ENCODE assay signal across 2 cellular contexts in the genomic region with DNA sequence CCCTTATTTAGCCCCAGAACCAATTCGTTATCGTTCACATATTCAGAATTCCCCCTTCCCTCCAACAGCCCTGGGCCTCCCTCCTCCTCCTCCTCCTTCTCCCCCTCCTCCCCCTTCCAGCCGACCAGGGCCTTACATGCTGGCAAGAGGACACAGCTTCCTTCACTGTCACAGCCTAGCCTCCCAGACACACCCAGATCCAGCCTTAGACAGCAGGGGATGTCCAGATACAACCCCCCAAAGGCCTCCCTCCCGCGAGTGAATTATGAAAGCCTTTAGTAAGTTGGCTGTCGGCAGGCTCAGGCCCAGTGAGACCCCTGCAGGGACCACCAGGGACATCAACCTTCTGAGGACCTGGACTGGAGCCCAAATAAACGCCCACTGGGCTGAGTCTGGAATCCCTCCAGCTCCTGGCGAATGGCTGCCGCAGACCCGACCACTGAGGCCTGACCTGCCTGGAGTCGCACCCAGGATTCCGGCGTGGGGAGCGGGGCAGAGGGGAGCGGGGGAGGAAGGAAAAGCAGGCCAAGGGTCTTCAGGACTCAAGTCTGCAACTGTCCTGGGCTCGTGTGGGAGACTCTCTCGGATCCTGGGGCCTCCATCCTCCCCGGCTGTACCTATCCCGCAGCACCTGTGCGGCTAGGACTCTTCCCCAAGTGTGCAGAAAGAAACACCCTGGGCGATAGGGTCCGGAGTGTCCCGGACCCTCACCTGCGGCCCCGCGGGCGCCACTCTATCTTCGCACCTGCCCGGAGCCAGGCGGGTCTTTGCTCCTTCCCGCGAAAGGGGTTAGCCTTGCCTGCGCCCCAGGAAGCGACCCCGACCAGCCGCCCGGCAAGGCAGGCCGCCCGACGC.
A peak's percentile ranks its signal among the peaks of the same experiment; 100 is the strongest.
TF ChIP-seq lines count a peak whose summit lies in the region.

No MANE protein-coding gene starts in this region.

TF ChIP-seq in HCT116, 20 proteins besides CTCF, POLR2A, EP300 and RAD21:
- TF ChIP-seq CEBPB (IDR thresholded peaks at IDR 0.05; ENCODE audit: low read depth) (no peak), SIN3A (IDR thresholded peaks at IDR 0.05; ENCODE audit: low read depth) (no peak), ELF1 (IDR thresholded peaks at IDR 0.05; ENCODE audit: borderline replicate concordance, low read depth) (no peak), CBX3 (IDR thresholded peaks at IDR 0.05; ENCODE audit: low read depth) (no peak), POLR2AphosphoS5 (IDR thresholded peaks at IDR 0.05; ENCODE audit: low read depth, low read length) (no peak; the same call in 1 of the 2 replicates), FOSL1 (IDR thresholded peaks at IDR 0.05; ENCODE audit: low read depth) (no peak), EZH2phosphoT487 (IDR thresholded peaks at IDR 0.05; ENCODE audit: borderline replicate concordance) (no peak), YY1 (IDR thresholded peaks at IDR 0.05; ENCODE audit: extremely low read depth, insufficient replicate concordance, low read depth, low read length) (no peak), TCF7L2 (IDR thresholded peaks at IDR 0.05; ENCODE audit: borderline replicate concordance, extremely low read depth, insufficient read depth, insufficient read length) (no peak), EZH2 (IDR thresholded peaks at IDR 0.05) (no peak), ZFX (IDR thresholded peaks at IDR 0.05) (no peak), SP1 (IDR thresholded peaks at IDR 0.05; ENCODE audit: low read depth) (no peak), ZNF274 (IDR thresholded peaks at IDR 0.05; ENCODE audit: low read depth, low read length) (no peak), JUND (IDR thresholded peaks at IDR 0.05) (no peak)
- TF ChIP-seq, protein P1, sequence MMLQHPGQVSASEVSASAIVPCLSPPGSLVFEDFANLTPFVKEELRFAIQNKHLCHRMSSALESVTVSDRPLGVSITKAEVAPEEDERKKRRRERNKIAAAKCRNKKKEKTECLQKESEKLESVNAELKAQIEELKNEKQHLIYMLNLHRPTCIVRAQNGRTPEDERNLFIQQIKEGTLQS (IDR thresholded peaks at IDR 0.05): no peak
- TF ChIP-seq, protein P2, sequence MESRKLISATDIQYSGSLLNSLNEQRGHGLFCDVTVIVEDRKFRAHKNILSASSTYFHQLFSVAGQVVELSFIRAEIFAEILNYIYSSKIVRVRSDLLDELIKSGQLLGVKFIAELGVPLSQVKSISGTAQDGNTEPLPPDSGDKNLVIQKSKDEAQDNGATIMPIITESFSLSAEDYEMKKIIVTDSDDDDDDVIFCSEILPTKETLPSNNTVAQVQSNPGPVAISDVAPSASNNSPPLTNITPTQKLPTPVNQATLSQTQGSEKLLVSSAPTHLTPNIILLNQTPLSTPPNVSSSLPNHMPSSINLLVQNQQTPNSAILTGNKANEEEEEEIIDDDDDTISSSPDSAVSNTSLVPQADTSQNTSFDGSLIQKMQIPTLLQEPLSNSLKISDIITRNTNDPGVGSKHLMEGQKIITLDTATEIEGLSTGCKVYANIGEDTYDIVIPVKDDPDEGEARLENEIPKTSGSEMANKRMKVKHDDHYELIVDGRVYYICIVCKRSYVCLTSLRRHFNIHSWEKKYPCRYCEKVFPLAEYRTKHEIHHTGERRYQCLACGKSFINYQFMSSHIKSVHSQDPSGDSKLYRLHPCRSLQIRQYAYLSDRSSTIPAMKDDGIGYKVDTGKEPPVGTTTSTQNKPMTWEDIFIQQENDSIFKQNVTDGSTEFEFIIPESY (IDR thresholded peaks at IDR 0.05; ENCODE audit: extremely low read depth, insufficient replicate concordance, low read length): no peak
- TF ChIP-seq, protein P3, sequence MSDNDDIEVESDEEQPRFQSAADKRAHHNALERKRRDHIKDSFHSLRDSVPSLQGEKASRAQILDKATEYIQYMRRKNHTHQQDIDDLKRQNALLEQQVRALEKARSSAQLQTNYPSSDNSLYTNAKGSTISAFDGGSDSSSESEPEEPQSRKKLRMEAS (IDR thresholded peaks at IDR 0.05): no peak
- TF ChIP-seq, protein P4, sequence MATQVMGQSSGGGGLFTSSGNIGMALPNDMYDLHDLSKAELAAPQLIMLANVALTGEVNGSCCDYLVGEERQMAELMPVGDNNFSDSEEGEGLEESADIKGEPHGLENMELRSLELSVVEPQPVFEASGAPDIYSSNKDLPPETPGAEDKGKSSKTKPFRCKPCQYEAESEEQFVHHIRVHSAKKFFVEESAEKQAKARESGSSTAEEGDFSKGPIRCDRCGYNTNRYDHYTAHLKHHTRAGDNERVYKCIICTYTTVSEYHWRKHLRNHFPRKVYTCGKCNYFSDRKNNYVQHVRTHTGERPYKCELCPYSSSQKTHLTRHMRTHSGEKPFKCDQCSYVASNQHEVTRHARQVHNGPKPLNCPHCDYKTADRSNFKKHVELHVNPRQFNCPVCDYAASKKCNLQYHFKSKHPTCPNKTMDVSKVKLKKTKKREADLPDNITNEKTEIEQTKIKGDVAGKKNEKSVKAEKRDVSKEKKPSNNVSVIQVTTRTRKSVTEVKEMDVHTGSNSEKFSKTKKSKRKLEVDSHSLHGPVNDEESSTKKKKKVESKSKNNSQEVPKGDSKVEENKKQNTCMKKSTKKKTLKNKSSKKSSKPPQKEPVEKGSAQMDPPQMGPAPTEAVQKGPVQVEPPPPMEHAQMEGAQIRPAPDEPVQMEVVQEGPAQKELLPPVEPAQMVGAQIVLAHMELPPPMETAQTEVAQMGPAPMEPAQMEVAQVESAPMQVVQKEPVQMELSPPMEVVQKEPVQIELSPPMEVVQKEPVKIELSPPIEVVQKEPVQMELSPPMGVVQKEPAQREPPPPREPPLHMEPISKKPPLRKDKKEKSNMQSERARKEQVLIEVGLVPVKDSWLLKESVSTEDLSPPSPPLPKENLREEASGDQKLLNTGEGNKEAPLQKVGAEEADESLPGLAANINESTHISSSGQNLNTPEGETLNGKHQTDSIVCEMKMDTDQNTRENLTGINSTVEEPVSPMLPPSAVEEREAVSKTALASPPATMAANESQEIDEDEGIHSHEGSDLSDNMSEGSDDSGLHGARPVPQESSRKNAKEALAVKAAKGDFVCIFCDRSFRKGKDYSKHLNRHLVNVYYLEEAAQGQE (IDR thresholded peaks at IDR 0.05; ENCODE audit: low read depth): no peak

TF ChIP-seq in HepG2, 621 proteins besides CTCF, POLR2A, EP300 and RAD21 (continues in another document):
- TF ChIP-seq ASH2L (IDR thresholded peaks at IDR 0.05; ENCODE audit: insufficient read length, low read depth, low read length) (peak; percentile 20), FOSL2 (CRISPR knock-in tag; IDR thresholded peaks at IDR 0.05) (no peak), ZBTB3 (CRISPR knock-in tag; IDR thresholded peaks at IDR 0.05; ENCODE audit: borderline replicate concordance, low read depth) (no peak), SAFB2 (CRISPR knock-in tag; IDR thresholded peaks at IDR 0.05; ENCODE audit: borderline replicate concordance, low read depth) (no peak), ZC3H13 (CRISPR knock-in tag; IDR thresholded peaks at IDR 0.05) (no peak), TSC22D2 (CRISPR knock-in tag; IDR thresholded peaks at IDR 0.05; ENCODE audit: borderline replicate concordance) (0 out of 2 replicates have a peak, but pooled peaks have one; percentile 27), ZNF569 (CRISPR knock-in tag; IDR thresholded peaks at IDR 0.05; ENCODE audit: borderline replicate concordance) (no peak), DPF2 (CRISPR knock-in tag; IDR thresholded peaks at IDR 0.05; ENCODE audit: borderline replicate concordance, low read depth) (no peak), TBX2 (CRISPR knock-in tag; IDR thresholded peaks at IDR 0.05; ENCODE audit: borderline replicate concordance) (no peak), ZBTB7B (CRISPR knock-in tag; IDR thresholded peaks at IDR 0.05) (0 out of 2 replicates have a peak, but pooled peaks have one; percentile 36), MEIS2 (CRISPR knock-in tag; IDR thresholded peaks at IDR 0.05) (no peak), MAZ (IDR thresholded peaks at IDR 0.05; ENCODE audit: borderline replicate concordance, low read depth, low read length) (no peak), MAZ (CRISPR knock-in tag; IDR thresholded peaks at IDR 0.05; ENCODE audit: low read depth) (no peak), ARHGAP35 (CRISPR knock-in tag; IDR thresholded peaks at IDR 0.05; ENCODE audit: borderline replicate concordance) (no peak), ATRX (CRISPR knock-in tag; IDR thresholded peaks at IDR 0.05; ENCODE audit: borderline replicate concordance) (no peak), ZMYM4 (CRISPR knock-in tag; IDR thresholded peaks at IDR 0.05) (0 out of 2 replicates have a peak, but pooled peaks have one; percentile 18), NKX3-1 (CRISPR knock-in tag; IDR thresholded peaks at IDR 0.05) (no peak), CBX5 (CRISPR knock-in tag; IDR thresholded peaks at IDR 0.05; ENCODE audit: borderline replicate concordance) (no peak), AGO2 (optimal IDR thresholded peaks at IDR 0.05; ENCODE audit: low read depth, low read length) (peak; percentile 55), ESRRA (CRISPR knock-in tag; IDR thresholded peaks at IDR 0.05; ENCODE audit: low read depth) (no peak), ZNF562 (CRISPR knock-in tag; IDR thresholded peaks at IDR 0.05; ENCODE audit: borderline replicate concordance) (no peak), AKAP8 (CRISPR knock-in tag; IDR thresholded peaks at IDR 0.05) (no peak), ZFX (CRISPR knock-in tag; IDR thresholded peaks at IDR 0.05; ENCODE audit: low read depth) (peak; percentile 29; the same call in 1 of the 2 replicates), GTF2F1 (IDR thresholded peaks at IDR 0.05; ENCODE audit: low read length) (no peak), RBM39 (IDR thresholded peaks at IDR 0.05; ENCODE audit: low read depth, low read length, poor library complexity, severe bottlenecking) (no peak)
- TF ChIP-seq, protein P5, sequence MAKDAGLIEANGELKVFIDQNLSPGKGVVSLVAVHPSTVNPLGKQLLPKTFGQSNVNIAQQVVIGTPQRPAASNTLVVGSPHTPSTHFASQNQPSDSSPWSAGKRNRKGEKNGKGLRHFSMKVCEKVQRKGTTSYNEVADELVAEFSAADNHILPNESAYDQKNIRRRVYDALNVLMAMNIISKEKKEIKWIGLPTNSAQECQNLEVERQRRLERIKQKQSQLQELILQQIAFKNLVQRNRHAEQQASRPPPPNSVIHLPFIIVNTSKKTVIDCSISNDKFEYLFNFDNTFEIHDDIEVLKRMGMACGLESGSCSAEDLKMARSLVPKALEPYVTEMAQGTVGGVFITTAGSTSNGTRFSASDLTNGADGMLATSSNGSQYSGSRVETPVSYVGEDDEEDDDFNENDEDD (CRISPR knock-in tag; IDR thresholded peaks at IDR 0.05; ENCODE audit: borderline replicate concordance): no peak; the same call in 1 of the 2 replicates
- TF ChIP-seq, protein P6, sequence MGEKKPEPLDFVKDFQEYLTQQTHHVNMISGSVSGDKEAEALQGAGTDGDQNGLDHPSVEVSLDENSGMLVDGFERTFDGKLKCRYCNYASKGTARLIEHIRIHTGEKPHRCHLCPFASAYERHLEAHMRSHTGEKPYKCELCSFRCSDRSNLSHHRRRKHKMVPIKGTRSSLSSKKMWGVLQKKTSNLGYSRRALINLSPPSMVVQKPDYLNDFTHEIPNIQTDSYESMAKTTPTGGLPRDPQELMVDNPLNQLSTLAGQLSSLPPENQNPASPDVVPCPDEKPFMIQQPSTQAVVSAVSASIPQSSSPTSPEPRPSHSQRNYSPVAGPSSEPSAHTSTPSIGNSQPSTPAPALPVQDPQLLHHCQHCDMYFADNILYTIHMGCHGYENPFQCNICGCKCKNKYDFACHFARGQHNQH (CRISPR knock-in tag; IDR thresholded peaks at IDR 0.05): no peak
- TF ChIP-seq, protein P7, sequence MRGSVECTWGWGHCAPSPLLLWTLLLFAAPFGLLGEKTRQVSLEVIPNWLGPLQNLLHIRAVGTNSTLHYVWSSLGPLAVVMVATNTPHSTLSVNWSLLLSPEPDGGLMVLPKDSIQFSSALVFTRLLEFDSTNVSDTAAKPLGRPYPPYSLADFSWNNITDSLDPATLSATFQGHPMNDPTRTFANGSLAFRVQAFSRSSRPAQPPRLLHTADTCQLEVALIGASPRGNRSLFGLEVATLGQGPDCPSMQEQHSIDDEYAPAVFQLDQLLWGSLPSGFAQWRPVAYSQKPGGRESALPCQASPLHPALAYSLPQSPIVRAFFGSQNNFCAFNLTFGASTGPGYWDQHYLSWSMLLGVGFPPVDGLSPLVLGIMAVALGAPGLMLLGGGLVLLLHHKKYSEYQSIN (CRISPR knock-in tag; IDR thresholded peaks at IDR 0.05; ENCODE audit: borderline replicate concordance): no peak
- TF ChIP-seq, protein P8, sequence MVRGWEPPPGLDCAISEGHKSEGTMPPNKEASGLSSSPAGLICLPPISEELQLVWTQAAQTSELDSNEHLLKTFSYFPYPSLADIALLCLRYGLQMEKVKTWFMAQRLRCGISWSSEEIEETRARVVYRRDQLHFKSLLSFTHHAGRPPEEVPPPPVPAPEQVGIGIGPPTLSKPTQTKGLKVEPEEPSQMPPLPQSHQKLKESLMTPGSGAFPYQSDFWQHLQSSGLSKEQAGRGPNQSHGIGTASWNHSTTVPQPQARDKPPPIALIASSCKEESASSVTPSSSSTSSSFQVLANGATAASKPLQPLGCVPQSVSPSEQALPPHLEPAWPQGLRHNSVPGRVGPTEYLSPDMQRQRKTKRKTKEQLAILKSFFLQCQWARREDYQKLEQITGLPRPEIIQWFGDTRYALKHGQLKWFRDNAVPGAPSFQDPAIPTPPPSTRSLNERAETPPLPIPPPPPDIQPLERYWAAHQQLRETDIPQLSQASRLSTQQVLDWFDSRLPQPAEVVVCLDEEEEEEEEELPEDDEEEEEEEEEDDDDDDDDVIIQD (CRISPR knock-in tag; IDR thresholded peaks at IDR 0.05; ENCODE audit: low read depth): no peak
- TF ChIP-seq, protein P9, sequence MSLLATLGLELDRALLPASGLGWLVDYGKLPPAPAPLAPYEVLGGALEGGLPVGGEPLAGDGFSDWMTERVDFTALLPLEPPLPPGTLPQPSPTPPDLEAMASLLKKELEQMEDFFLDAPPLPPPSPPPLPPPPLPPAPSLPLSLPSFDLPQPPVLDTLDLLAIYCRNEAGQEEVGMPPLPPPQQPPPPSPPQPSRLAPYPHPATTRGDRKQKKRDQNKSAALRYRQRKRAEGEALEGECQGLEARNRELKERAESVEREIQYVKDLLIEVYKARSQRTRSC (CRISPR knock-in tag; IDR thresholded peaks at IDR 0.05; ENCODE audit: low read depth): no peak
- TF ChIP-seq, protein P10, sequence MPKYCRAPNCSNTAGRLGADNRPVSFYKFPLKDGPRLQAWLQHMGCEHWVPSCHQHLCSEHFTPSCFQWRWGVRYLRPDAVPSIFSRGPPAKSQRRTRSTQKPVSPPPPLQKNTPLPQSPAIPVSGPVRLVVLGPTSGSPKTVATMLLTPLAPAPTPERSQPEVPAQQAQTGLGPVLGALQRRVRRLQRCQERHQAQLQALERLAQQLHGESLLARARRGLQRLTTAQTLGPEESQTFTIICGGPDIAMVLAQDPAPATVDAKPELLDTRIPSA (CRISPR knock-in tag; IDR thresholded peaks at IDR 0.05; ENCODE audit: borderline replicate concordance): no peak
- TF ChIP-seq, protein P11, sequence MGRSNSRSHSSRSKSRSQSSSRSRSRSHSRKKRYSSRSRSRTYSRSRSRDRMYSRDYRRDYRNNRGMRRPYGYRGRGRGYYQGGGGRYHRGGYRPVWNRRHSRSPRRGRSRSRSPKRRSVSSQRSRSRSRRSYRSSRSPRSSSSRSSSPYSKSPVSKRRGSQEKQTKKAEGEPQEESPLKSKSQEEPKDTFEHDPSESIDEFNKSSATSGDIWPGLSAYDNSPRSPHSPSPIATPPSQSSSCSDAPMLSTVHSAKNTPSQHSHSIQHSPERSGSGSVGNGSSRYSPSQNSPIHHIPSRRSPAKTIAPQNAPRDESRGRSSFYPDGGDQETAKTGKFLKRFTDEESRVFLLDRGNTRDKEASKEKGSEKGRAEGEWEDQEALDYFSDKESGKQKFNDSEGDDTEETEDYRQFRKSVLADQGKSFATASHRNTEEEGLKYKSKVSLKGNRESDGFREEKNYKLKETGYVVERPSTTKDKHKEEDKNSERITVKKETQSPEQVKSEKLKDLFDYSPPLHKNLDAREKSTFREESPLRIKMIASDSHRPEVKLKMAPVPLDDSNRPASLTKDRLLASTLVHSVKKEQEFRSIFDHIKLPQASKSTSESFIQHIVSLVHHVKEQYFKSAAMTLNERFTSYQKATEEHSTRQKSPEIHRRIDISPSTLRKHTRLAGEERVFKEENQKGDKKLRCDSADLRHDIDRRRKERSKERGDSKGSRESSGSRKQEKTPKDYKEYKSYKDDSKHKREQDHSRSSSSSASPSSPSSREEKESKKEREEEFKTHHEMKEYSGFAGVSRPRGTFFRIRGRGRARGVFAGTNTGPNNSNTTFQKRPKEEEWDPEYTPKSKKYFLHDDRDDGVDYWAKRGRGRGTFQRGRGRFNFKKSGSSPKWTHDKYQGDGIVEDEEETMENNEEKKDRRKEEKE (IDR thresholded peaks at IDR 0.05): no peak
